ENCODE assay signal across 22 cellular contexts in the genomic region with DNA sequence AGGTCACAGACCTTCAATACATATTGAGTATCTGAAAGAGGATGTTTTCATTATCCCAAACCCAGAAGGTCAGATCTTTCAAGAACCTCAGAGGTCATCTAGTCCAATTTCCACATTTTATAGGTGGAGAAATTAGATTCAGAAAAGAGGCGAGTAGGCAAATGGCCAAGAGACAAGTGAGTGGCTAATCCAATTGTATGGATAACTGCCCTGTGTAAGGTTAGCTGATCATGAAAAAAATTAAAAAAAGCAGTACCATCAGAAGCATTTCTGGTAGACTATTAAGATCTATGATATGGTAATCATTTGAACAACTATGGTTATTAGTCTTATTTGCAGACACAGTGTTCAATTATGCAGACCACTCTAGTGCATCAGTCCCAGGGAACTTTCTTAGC.
"Had no signal": no experiment of that assay in that cellular context is flagged by ENCODE, and none has a peak within 500 bp of the region (broad histone marks: within the 10 kb centered on the region; RNA-seq: fewer than 3 reads in every experiment).

No MANE protein-coding gene starts in this region.

- H2AFZ ChIP-seq: parathyroid adenoma had no signal

- DNase-seq: effector memory CD8-positive, alpha-beta T cell; erythroblast; esophagus squamous epithelium; foreskin melanocyte; glutamatergic neuron; heart right ventricle; left cardiac atrium; left lung; mesenchymal stem cell; mucosa of descending colon; naive B cell; stimulated activated CD4-positive, alpha-beta T cell treated with anti-CD3 and anti-CD28 coated beads, Interleukin-12 subunit alpha, Interleukin-12 subunit beta, amount 100 ng/mL, for 4 hours; stimulated activated CD4-positive, alpha-beta T cell treated with anti-CD3 and anti-CD28 coated beads, Interleukin-1b, Interleukin-23, amount 100 ng/mL, for 48 hours; stimulated activated CD4-positive, alpha-beta T cell treated with anti-CD3 and anti-CD28 coated beads, Interleukin-4, amount 100 ng/mL, for 1 hour; stimulated activated CD8-positive, alpha-beta memory T cell treated with anti-CD3 and anti-CD28 coated beads, Interleukin-4, amount 100 ng/mL, for 48 hours; stimulated activated naive CD8-positive, alpha-beta T cell treated with anti-CD3 and anti-CD28 coated beads, Interleukin-15, amount 100 ng/mL, for 72 hours; thyroid gland; trophoblast cell had no signal

- H3K79me2 ChIP-seq: parathyroid adenoma had no signal

- ATAC-seq: mucosa of descending colon had no signal

- H3K9me3 ChIP-seq: left lung, mucosa of descending colon, suprapubic skin, thyroid gland, vagina had no signal

- H3K36me3 ChIP-seq: esophagus squamous epithelium, heart right ventricle, left lung, suprapubic skin, thyroid gland, vagina had no signal

- H3K27ac ChIP-seq: esophagus squamous epithelium, heart right ventricle, parathyroid adenoma, suprapubic skin, thyroid gland, vagina had no signal

- H3K27me3 ChIP-seq: esophagus squamous epithelium, left lung, suprapubic skin, thyroid gland, vagina had no signal

- H3K9ac ChIP-seq: parathyroid adenoma had no signal

- H3K4me2 ChIP-seq: smooth muscle cell had no signal

- H3K4me3 ChIP-seq: esophagus squamous epithelium, heart right ventricle, left lung, mucosa of descending colon, smooth muscle cell, suprapubic skin, thyroid gland, vagina had no signal

- H3K4me1 ChIP-seq: esophagus squamous epithelium, left lung, parathyroid adenoma, suprapubic skin, thyroid gland, vagina had no signal
